Comparison of ENCODE assay signal across 20 cellular contexts in the genomic region with DNA sequence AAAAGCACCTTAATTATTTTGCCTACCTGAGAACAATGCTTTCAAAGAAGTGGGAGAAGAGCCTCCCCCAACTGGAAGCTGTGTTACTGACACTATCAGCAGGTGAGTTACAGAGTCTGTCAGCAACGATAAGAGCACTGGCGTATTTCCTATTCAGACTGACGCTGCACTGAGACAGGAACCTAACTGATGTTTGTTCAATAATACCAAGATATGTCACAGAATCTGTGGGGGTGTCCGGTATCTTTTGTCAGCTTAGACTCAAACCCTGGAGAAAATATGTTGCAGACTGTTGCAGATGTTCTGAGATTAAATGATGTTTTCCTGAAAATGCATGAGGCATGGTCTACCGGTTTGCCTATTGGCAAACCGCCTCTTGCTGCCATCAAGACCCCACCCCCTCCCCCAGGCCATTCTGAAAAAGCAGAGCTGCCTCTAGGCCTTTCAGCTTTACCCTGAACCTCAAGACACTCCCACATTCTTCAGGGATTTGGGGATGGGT.
A peak's percentile ranks its signal among the peaks of the same experiment; 100 is the strongest.
DNase-seq lines count a peak whose midpoint lies in the region; TF ChIP-seq lines count a peak whose summit lies in the region.
"Had no signal": no experiment of that assay in that cellular context is flagged by ENCODE, and none has a peak within 500 bp of the region (broad histone marks: within the 10 kb centered on the region; RNA-seq: fewer than 3 reads in every experiment).

No MANE protein-coding gene starts in this region.

- H3K4me3 Mint-ChIP-seq in HFFc6 (peak overlapping the region; percentile 68), endodermal cell (peak overlapping the region; percentile 2)
- H3K4me3 Mint-ChIP-seq: activated CD4-positive, alpha-beta T cell treated with anti-CD3 and anti-CD28 coated beads, Interleukin-2, amount 10 ng/mL, durations not matched to agents 7 days and 5 days; memory B cell had no signal

- H3K4me1 Mint-ChIP-seq in HFFc6 (ENCODE audit: low read depth) (peaks cover 50% of the 10 kb centered on the region), endodermal cell (peaks cover 50% of the 10 kb centered on the region)
- H3K4me1 Mint-ChIP-seq: activated CD4-positive, alpha-beta T cell treated with anti-CD3 and anti-CD28 coated beads, Interleukin-2, amount 10 ng/mL, durations not matched to agents 7 days and 5 days had no signal

- H3K27ac Mint-ChIP-seq in HFFc6 (peak overlapping the region; percentile 87), endodermal cell (peak overlapping the region; percentile 34)
- H3K27ac Mint-ChIP-seq: activated CD4-positive, alpha-beta T cell treated with anti-CD3 and anti-CD28 coated beads, Interleukin-2, amount 10 ng/mL, durations not matched to agents 7 days and 5 days; memory B cell had no signal

- no peaks in the 10 kb centered on the region for H3K79me2 ChIP-seq in osteoblast (ENCODE audit: insufficient read depth, low read length)

- no peak for TF ChIP-seq CTCF in HFFc6 (IDR thresholded peaks at IDR 0.05)
- TF ChIP-seq CTCF in endodermal cell (conservative IDR thresholded peaks at IDR 0.05), result no peak
- TF ChIP-seq CTCF in osteoblast (IDR thresholded peaks at IDR 0.05; ENCODE audit: extremely low read depth, low read depth, low read length), result no peak

- H3K9ac ChIP-seq in endodermal cell (ENCODE audit: extremely low read depth, low read length, poor library complexity, severe bottlenecking), result no peak overlapping the region

- H3K27ac ChIP-seq in endodermal cell (ENCODE audit: low read depth, low read length) (no peak overlapping the region), osteoblast (ENCODE audit: low read depth, low read length) (peak overlapping the region; percentile 72)
- H3K27ac ChIP-seq: foreskin keratinocyte, HL-60, prostate gland, sigmoid colon, SK-N-MC, thoracic aorta, WERI-Rb-1 had no signal

- peaks cover 11% of the 10 kb centered on the region for H3K27me3 Mint-ChIP-seq in HFFc6 (ENCODE audit: insufficient read depth)
- peaks cover 5% of the 10 kb centered on the region for H3K27me3 Mint-ChIP-seq in endodermal cell (ENCODE audit: insufficient read depth)

- H3K27me3 ChIP-seq in endodermal cell (ENCODE audit: control insufficient read depth, insufficient read depth, low read length, poor library complexity, severe bottlenecking), result no peaks in the 10 kb centered on the region
- H3K27me3 ChIP-seq in osteoblast (ENCODE audit: insufficient read depth, low read length), result no peaks in the 10 kb centered on the region
- H3K27me3 ChIP-seq: foreskin keratinocyte had no signal

- H3K4me1 ChIP-seq in endodermal cell (ENCODE audit: control insufficient read depth, insufficient read depth, low read length), result peaks cover 15% of the 10 kb centered on the region
- peaks cover 26% of the 10 kb centered on the region for H3K4me1 ChIP-seq in osteoblast (ENCODE audit: insufficient read depth, low read length)
- H3K4me1 ChIP-seq: prostate gland had no signal

- WGBS in endodermal cell (ENCODE audit: insufficient coverage in 1 of 2, insufficient read length in 1 of 2), 2 experiments, result 50 to 51% methylated on average over 3 to 6 of the region's 6 CpGs

- H3K36me3 ChIP-seq in endodermal cell (ENCODE audit: control insufficient read depth, insufficient read depth, low read length), result no peaks in the 10 kb centered on the region
- no peaks in the 10 kb centered on the region for H3K36me3 ChIP-seq in osteoblast (ENCODE audit: insufficient read depth, low read length)
- H3K36me3 ChIP-seq: prostate gland, sigmoid colon, thoracic aorta, WERI-Rb-1 had no signal

- H3K9me3 Mint-ChIP-seq in HFFc6, result no peaks in the 10 kb centered on the region
- H3K9me3 Mint-ChIP-seq in endodermal cell, result no peaks in the 10 kb centered on the region
- H3K9me3 Mint-ChIP-seq: activated CD4-positive, alpha-beta T cell treated with anti-CD3 and anti-CD28 coated beads, Interleukin-2, amount 10 ng/mL, durations not matched to agents 7 days and 5 days; memory B cell had no signal

- H3K36me3 Mint-ChIP-seq in HFFc6 (ENCODE audit: low read depth) (no peaks in the 10 kb centered on the region), endodermal cell (ENCODE audit: low read depth) (no peaks in the 10 kb centered on the region)
- H3K36me3 Mint-ChIP-seq: memory B cell had no signal

- H2AFZ ChIP-seq in osteoblast (ENCODE audit: low read length), result no peak overlapping the region

- DNase-seq in HFFc6 (no peak), OCI-M2 (lab: John Stamatoyannopoulos, UW; ENCODE audit: unreplicated experiment) (peak; percentile 62), endodermal cell (no peak), osteoblast (ENCODE audit: insufficient read length, low spot score, missing footprints) (no peak), NCI-H2196 treated with DMSO at 0.1 percent for 48 hours (lab: John Stamatoyannopoulos, UW; ENCODE audit: unreplicated experiment) (no peak), NCI-H748 treated with DMSO at 0.1 percent for 48 hours (lab: John Stamatoyannopoulos, UW) (no peak), GOT3 (lab: John Stamatoyannopoulos, UW) (no peak)
- DNase-seq: activated CD4-positive, alpha-beta T cell treated with anti-CD3 and anti-CD28 coated beads, Interleukin-2, amount 10 ng/mL, durations not matched to agents 7 days and 5 days; activated T-cell treated with anti-CD3 and anti-CD28 coated beads, Interleukin-2, amount 50 U/mL, for 48 hours; C1 segment of cervical spinal cord; effector CD4-positive, alpha-beta T cell; sigmoid colon; stimulated activated naive CD8-positive, alpha-beta T cell treated with anti-CD3 and anti-CD28 coated beads, Interleukin-15, Interleukin-2, amounts not matched to agents 100 U/mL and 50 U/mL, for 24 hours; WERI-Rb-1 had no signal

- H3K4me3 ChIP-seq in endodermal cell (ENCODE audit: low read length) (peak overlapping the region; percentile 31), osteoblast (ENCODE audit: insufficient read depth, low read length) (no peak overlapping the region)
- H3K4me3 ChIP-seq: prostate gland, sigmoid colon, SK-N-MC, thoracic aorta had no signal

- H3K9me3 ChIP-seq in endodermal cell (ENCODE audit: control insufficient read depth, low read length), result no peaks in the 10 kb centered on the region
- no peaks in the 10 kb centered on the region for H3K9me3 ChIP-seq in osteoblast (ENCODE audit: low read depth, low read length)
- H3K9me3 ChIP-seq: prostate gland, sigmoid colon, thoracic aorta had no signal

- H4K20me1 ChIP-seq in osteoblast (ENCODE audit: insufficient read depth, low read length), result no peaks in the 10 kb centered on the region

- peak overlapping the region; percentile 45 for H3K4me2 ChIP-seq in osteoblast (ENCODE audit: insufficient read depth, low read length)
